In the genomic region with DNA sequence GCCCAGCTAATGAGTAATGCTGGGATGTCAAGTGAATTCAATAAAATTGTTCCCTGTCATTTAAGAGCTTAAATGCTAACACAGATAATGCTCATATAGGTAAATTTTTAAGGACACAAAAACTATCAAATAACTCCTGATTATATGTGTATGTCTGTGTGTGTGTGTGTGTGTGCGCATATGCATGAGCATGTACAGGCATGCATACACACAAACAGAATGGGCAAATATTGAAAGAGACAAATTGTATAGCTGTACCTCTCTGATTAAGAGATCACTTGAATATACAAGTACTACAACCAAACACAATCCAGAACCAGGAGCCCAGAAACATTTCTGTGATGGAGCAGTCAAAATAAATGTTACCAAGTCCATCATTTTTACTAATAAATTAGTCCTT, we compare ENCODE assay signal across 29 cellular contexts.
"Had no signal": no experiment of that assay in that cellular context is flagged by ENCODE, and none has a peak within 500 bp of the region (broad histone marks: within the 10 kb centered on the region; RNA-seq: fewer than 3 reads in every experiment).

No MANE protein-coding gene starts in this region.

- H3K4me3 ChIP-seq: left lung, lower lobe of right lung, mucosa of descending colon, pancreas, prostate gland, skin epidermis, stomach, testis, thyroid gland, transverse colon, upper lobe of left lung had no signal

- ATAC-seq: left colon; left lung; lower lobe of right lung; mucosa of descending colon; naive thymus-derived CD4-positive, alpha-beta T cell; natural killer cell treated with Interleukin-12 subunit alpha and Interleukin-12 subunit beta and Interleukin-15 and Interleukin-18, amount 100 ng/mL, for 72 hours; pancreas; right cardiac atrium; sciatic nerve; stimulated activated naive B cell treated with anti-CD40 and anti-IgM and Interleukin-4, amounts not matched to agents 10 μg/mL and 1 μg/mL and 100 μg/mL, for 72 hours; stimulated activated naive CD8-positive, alpha-beta T cell treated with anti-CD3 and anti-CD28 coated beads, Interleukin-15, Interleukin-2, amounts not matched to agents 100 U/mL and 50 U/mL, for 24 hours had no signal

- H3K27me3 ChIP-seq: left lung, pancreas, stomach, testis, thyroid gland, transverse colon, upper lobe of left lung had no signal

- H3K36me3 ChIP-seq: left lung, lower lobe of right lung, pancreas, prostate gland, stomach, thyroid gland, transverse colon, upper lobe of left lung had no signal

- H3K9me3 ChIP-seq: left lung, lower lobe of right lung, mucosa of descending colon, pancreas, prostate gland, stomach, testis, thyroid gland, transverse colon, upper lobe of left lung had no signal

- H3K4me1 ChIP-seq: left lung, lower lobe of right lung, prostate gland, testis, thyroid gland, transverse colon, upper lobe of left lung had no signal

- DNase-seq: hypothalamus; immature natural killer cell; kidney; left colon; left lung; lower lobe of right lung; mesendoderm; midbrain; mucosa of descending colon; naive thymus-derived CD4-positive, alpha-beta T cell; pancreas; posterior cingulate gyrus; retina; right cardiac atrium; stimulated activated CD4-positive, alpha-beta T cell treated with anti-CD3 and anti-CD28 coated beads, Interleukin-12 subunit alpha, Interleukin-12 subunit beta, amount 100 ng/mL, for 4 hours; stimulated activated CD4-positive, alpha-beta T cell treated with anti-CD3 and anti-CD28 coated beads, Interleukin-15, amount 100 ng/mL, for 24 hours; stimulated activated CD4-positive, alpha-beta T cell treated with anti-CD3 and anti-CD28 coated beads, Interleukin-2, amount 100 ng/mL, for 24 hours; stimulated activated CD4-positive, alpha-beta T cell treated with anti-CD3 and anti-CD28 coated beads, Interleukin-4, amount 100 ng/mL, for 1 hour; stimulated activated naive B cell treated with anti-CD40 and anti-IgM and Interleukin-4, amounts not matched to agents 10 μg/mL and 1 μg/mL and 100 μg/mL, for 72 hours; stimulated activated naive CD8-positive, alpha-beta T cell treated with anti-CD3 and anti-CD28 coated beads, Interleukin-15, Interleukin-2, amounts not matched to agents 100 U/mL and 50 U/mL, for 24 hours; stomach; testis; thyroid gland; transverse colon; upper lobe of left lung had no signal

- H3K27ac ChIP-seq: left lung, lower lobe of right lung, pancreas, prostate gland, stomach, testis, thyroid gland, transverse colon, upper lobe of left lung had no signal
